12 cellular contexts compared by ENCODE assay signal in the genomic region with DNA sequence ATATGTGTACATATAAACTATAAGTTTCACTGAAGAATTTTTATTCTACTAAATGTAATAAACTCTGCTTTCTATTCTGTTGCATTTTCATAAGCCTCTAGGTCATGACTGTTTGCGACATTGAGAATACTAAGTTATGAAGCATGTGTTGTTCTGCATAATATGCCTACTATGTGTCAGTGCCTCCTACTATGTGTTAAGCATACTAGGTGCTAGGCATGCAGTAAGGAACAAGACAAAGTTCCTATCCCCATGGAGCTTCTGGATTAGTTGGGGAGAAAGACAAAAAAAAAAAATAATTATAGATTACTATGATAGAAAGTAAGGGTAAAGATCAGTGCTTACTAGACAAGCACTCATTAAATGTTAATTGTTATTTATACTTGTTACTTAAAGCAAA. TPM values are rescaled to one million over a fixed set of nuclear protein-coding genes. Genes with fewer than 3 reads are reported as not detected.
DNase-seq lines count a peak whose midpoint lies in the region; TF ChIP-seq lines count a peak whose summit lies in the region.
"Had no signal": no experiment of that assay in that cellular context is flagged by ENCODE, and none has a peak within 500 bp of the region (broad histone marks: within the 10 kb centered on the region; RNA-seq: fewer than 3 reads in every experiment).

No MANE protein-coding gene starts in this region.

- TF ChIP-seq CTCF in HL-60 (IDR thresholded peaks at IDR 0.05; ENCODE audit: insufficient read depth, low read length), result no peak
- TF ChIP-seq CTCF in brain microvascular endothelial cell (IDR thresholded peaks at IDR 0.05; ENCODE audit: low read depth, low read length, missing control alignments), result no peak
- no peak for TF ChIP-seq CTCF in nephron (IDR thresholded peaks at IDR 0.05; ENCODE audit: unreplicated experiment in 3 of 3)
- no peak for TF ChIP-seq CTCF in stomach (IDR thresholded peaks at IDR 0.05)

- WGBS in stomach, 5 donors, result 89 to 95% (median 91%) methylated on average over 1 of the region's 1 CpG

- no peaks in the 10 kb centered on the region for H3K9me3 Mint-ChIP-seq in nephron
- H3K9me3 Mint-ChIP-seq: activated T-helper 1 cell treated with anti-CD3 and anti-CD28 coated beads, Interleukin-12 subunit alpha, Interleukin-12 subunit beta, Interleukin-2, Interleukin-4 antibody, amounts not matched to agents 30 ng/mL and 10 ng/mL and 1 ng/mL, durations not matched to agents 14 hours and 24 hours and 36 hours had no signal

- H3K36me3 ChIP-seq in BLaER1 (no peaks in the 10 kb centered on the region), brain microvascular endothelial cell (replicated peaks) (peaks cover 2% of the 10 kb centered on the region), stomach (no peaks in the 10 kb centered on the region)

- H3K36me3 Mint-ChIP-seq in nephron (ENCODE audit: low read depth), result no peaks in the 10 kb centered on the region

- peaks cover 12% of the 10 kb centered on the region for H3K4me1 Mint-ChIP-seq in nephron

- H3K27ac Mint-ChIP-seq in nephron, result no peak overlapping the region

- H3K4me3 Mint-ChIP-seq in nephron, result peak overlapping the region; percentile 44 to 94 (median 93)

- DNase-seq in HL-60 (ENCODE audit: low read depth in 1 of 2, low spot score in 1 of 2), result no peak
- no peak for DNase-seq in brain microvascular endothelial cell
- no peak for DNase-seq in NCI-H2227 (lab: John Stamatoyannopoulos, UW; ENCODE audit: unreplicated experiment)
- DNase-seq in effector CD4-positive, alpha-beta T cell, result no peak
- no peak for DNase-seq in stomach
- DNase-seq in effector CD8-positive, alpha-beta T cell (lab: John Stamatoyannopoulos, UW), result no peak
- DNase-seq: DMS79, hypothalamus, NCI-H187 had no signal

- in situ Hi-C loops in brain microvascular endothelial cell (cut with HindIII; ENCODE audit: low pct_ligation_motif_present, low sequenced_read_pairs), result no loop called here

- no peak for TF ChIP-seq POLR2A in stomach (IDR thresholded peaks at IDR 0.05)

- H4K20me1 ChIP-seq in BLaER1, result peaks cover 21% of the 10 kb centered on the region

- H3K27me3 ChIP-seq in BLaER1, result no peaks in the 10 kb centered on the region
- H3K27me3 ChIP-seq in HL-60 (ENCODE audit: insufficient read depth, poor library complexity, severe bottlenecking), result no peaks in the 10 kb centered on the region
- H3K27me3 ChIP-seq in brain microvascular endothelial cell (replicated peaks), result no peaks in the 10 kb centered on the region
- no peaks in the 10 kb centered on the region for H3K27me3 ChIP-seq in stomach

- H3K27me3 Mint-ChIP-seq in nephron (ENCODE audit: low read depth), result no peaks in the 10 kb centered on the region

- intact Hi-C loops in stomach (cut with DNase I; ENCODE audit: low total_unique reads), result no loop called here

- no peak overlapping the region for H3K27ac ChIP-seq in BLaER1
- H3K27ac ChIP-seq in HL-60 (replicated peaks), result peak overlapping the region; percentile 92
- H3K27ac ChIP-seq in brain microvascular endothelial cell, result no peak overlapping the region
- peak overlapping the region in 1 of 5 donors; percentile 97 for H3K27ac ChIP-seq in stomach

- no peak overlapping the region for H3K4me3 ChIP-seq in BLaER1
- peak overlapping the region; percentile 12; the same call in 1 of the 2 replicates for H3K4me3 ChIP-seq in HL-60 (replicated peaks; ENCODE audit: insufficient read depth, low read length)
- H3K4me3 ChIP-seq in brain microvascular endothelial cell (ENCODE audit: low read depth, low read length), result peak overlapping the region; percentile 90
- peak overlapping the region in 2 of 4 donors; percentile 87 to 97 for H3K4me3 ChIP-seq in stomach

- no peaks in the 10 kb centered on the region for H3K9me3 ChIP-seq in BLaER1
- no peaks in the 10 kb centered on the region for H3K9me3 ChIP-seq in stomach

- H3K4me2 ChIP-seq in BLaER1, result peak overlapping the region; percentile 88

- no peak overlapping the region for H3K9ac ChIP-seq in BLaER1

- H3K4me1 ChIP-seq in BLaER1 (peaks cover 22% of the 10 kb centered on the region), stomach (peaks cover 13 to 64% (median 45%) of the 10 kb centered on the region in 4 donors)

- no peak for TF ChIP-seq EP300 in stomach (IDR thresholded peaks at IDR 0.05)

RNA-seq across cellular contexts. Expression of a gene that starts 1.3 kb away (rescaled TPM):
- 100 to 1,000 TPM in 1 of 5 donors, 10 to 100 TPM in 4; 19.6 to 184 (median 28.1) TPM for total RNA-seq in stomach
- 10 to 100 TPM; 16.3 to 24.9 (median 22.5) TPM for polyA plus RNA-seq in stomach

RNA-seq across cellular contexts. Expression of a gene that starts 2.1 kb away (rescaled TPM):
- 10 to 100 TPM in 4 of 5 donors, under 1 TPM in 1; 0.87 to 71.0 (median 20.9) TPM for total RNA-seq in stomach
- 1 to 10 TPM; 5.0 to 6.1 (median 5.7) TPM for polyA plus RNA-seq in stomach
